13 cellular contexts compared by ENCODE assay signal in genomic region chr4:16843831-16844508, GRCh38. TPM values are rescaled to one million over a fixed set of nuclear protein-coding genes. Genes with fewer than 3 reads are reported as not detected.
DNase-seq lines count a peak whose midpoint lies in the region; ATAC-seq, FAIRE-seq and TF ChIP-seq lines count a peak whose summit lies in the region.
"Had no signal": no experiment of that assay in that cellular context is flagged by ENCODE, and none has a peak within 500 bp of the region (broad histone marks: within the 10 kb centered on the region; RNA-seq: fewer than 3 reads in every experiment).

No MANE protein-coding gene starts in this region.

- TF ChIP-seq POLR2A in H54 (IDR thresholded peaks at IDR 0.05; ENCODE audit: low read depth, low read length): no peak

- no peak for FAIRE-seq in H54 (lab: Jason Lieb, UNC)
- FAIRE-seq: TTC549 had no signal

- no peak for TF ChIP-seq CTCF in omental fat pad (IDR thresholded peaks at IDR 0.05)

- DNase-seq in GM04503 (ENCODE audit: low read depth) (peak; percentile 51), NOMO-1 treated with dmso at 0.1 percent for 144 hours (lab: John Stamatoyannopoulos, UW; ENCODE audit: unreplicated experiment) (peak; percentile 26), fibroblast of peridontal ligament (ENCODE audit: extremely low read depth) (peak; percentile 95), omental fat pad (ENCODE audit: low spot score) (no peak), H54 (ENCODE audit: insufficient read length, low spot score) (no peak), NCI-H524 treated with DMSO at 0.1 percent for 48 hours (lab: John Stamatoyannopoulos, UW) (no peak)
- DNase-seq in stimulated activated CD4-positive, alpha-beta T cell treated with anti-CD3 and anti-CD28 coated beads, Interleukin-15, amount 100 ng/mL, for 24 hours: no peak
- DNase-seq: amygdala, Calu3, NCI-H2029, PC-3 had no signal

- ATAC-seq in omental fat pad (ENCODE audit: low FRiP score): peak; percentile 48
- ATAC-seq in HG03432 (IDR thresholded peaks at IDR 0.05; ENCODE audit: unreplicated experiment): no peak
- ATAC-seq: PC-3 had no signal

RNA-seq across cellular contexts. Expression of gene LDB2, which starts 54.5 kb away (rescaled TPM):
- 100 to 1,000 TPM in 1 of 4 donors, 10 to 100 TPM in 3; 33.7 to 191 (median 43.5) TPM for total RNA-seq in omental fat pad
- total RNA-seq: Calu3, PC-3 had no signal

Comparison
In these comparisons a context has a peak if more than half of its experiments do, and no peak if none do; other contexts are left out.
1. DNase-seq: peak in GM04503 (single experiment), NOMO-1 treated with dmso at 0.1 percent for 144 hours (single experiment) and fibroblast of peridontal ligament (single experiment); none in omental fat pad (single experiment), H54 (single experiment), stimulated activated CD4-positive, alpha-beta T cell treated with anti-CD3 and anti-CD28 coated beads, Interleukin-15, amount 100 ng/mL, for 24 hours (single experiment) and NCI-H524 treated with DMSO at 0.1 percent for 48 hours (single experiment).